ENCODE assay signal across 8 cellular contexts in genomic region chr20:56995635-56996075, GRCh38.
A peak's percentile ranks its signal among the peaks of the same experiment; 100 is the strongest.
DNase-seq lines count a peak whose midpoint lies in the region; ATAC-seq, FAIRE-seq and TF ChIP-seq lines count a peak whose summit lies in the region.

No MANE protein-coding gene starts in this region.

- peaks cover 2 to 17% (median 13%) of the 10 kb centered on the region in 7 donors for H3K9me3 Mint-ChIP-seq in CD14-positive monocyte

- no peak for ATAC-seq in GM19023 (IDR thresholded peaks at IDR 0.05; ENCODE audit: unreplicated experiment)

- H3K4me3 Mint-ChIP-seq in CD14-positive monocyte, result no peak overlapping the region

- H3K27ac Mint-ChIP-seq in CD14-positive monocyte, result no peak overlapping the region

- TF ChIP-seq CTCF in CD14-positive monocyte (IDR thresholded peaks at IDR 0.05), result peak; percentile 19
- peak; percentile 82 for TF ChIP-seq CTCF in WERI-Rb-1 (IDR thresholded peaks at IDR 0.05; ENCODE audit: low read depth, low read length)
- TF ChIP-seq CTCF in kidney (IDR thresholded peaks at IDR 0.05; ENCODE audit: borderline replicate concordance, extremely low read depth, insufficient read depth), result no peak

- peaks cover 2 to 5% (median 2%) of the 10 kb centered on the region in 3 donors for H3K27me3 Mint-ChIP-seq in CD14-positive monocyte (ENCODE audit: low read depth in 3 of 3)

- no peak overlapping the region for H3K9ac ChIP-seq in kidney (ENCODE audit: low read length in 2 of 2)

- peaks cover 92% of the 10 kb centered on the region for H3K27me3 ChIP-seq in WERI-Rb-1 (ENCODE audit: insufficient read depth, low read depth, severe bottlenecking)

- H3K9me3 ChIP-seq in WERI-Rb-1 (ENCODE audit: severe bottlenecking) (peaks cover 9% of the 10 kb centered on the region), kidney (ENCODE audit: control insufficient read depth in 1 of 2, low read length in 2 of 2) (peaks cover 0 to 16% of the 10 kb centered on the region in 2 donors)

- H3K36me3 ChIP-seq in WERI-Rb-1 (no peaks in the 10 kb centered on the region), kidney (ENCODE audit: control insufficient read depth in 1 of 2, insufficient read depth in 2 of 2, low read length in 2 of 2) (no peaks in the 10 kb centered on the region)

- no peak overlapping the region for H3K27ac ChIP-seq in WERI-Rb-1
- no peak overlapping the region for H3K27ac ChIP-seq in kidney (ENCODE audit: low read depth in 2 of 2, low read length in 2 of 2)

- intact Hi-C loops in CD14-positive monocyte (cut with micrococcal nuclease), result no loop called here
- intact Hi-C loops in kidney (cut with DNase I), result no loop called here

- H3K4me3 ChIP-seq in WERI-Rb-1 (ENCODE audit: low read depth, low read length), result no peak overlapping the region
- H3K4me3 ChIP-seq in kidney (ENCODE audit: low read length in 2 of 2), result no peak overlapping the region

- H3K36me3 Mint-ChIP-seq in CD14-positive monocyte, result no peaks in the 10 kb centered on the region

- no peaks in the 10 kb centered on the region for H3K4me1 Mint-ChIP-seq in CD14-positive monocyte

- DNase-seq in CD14-positive monocyte (ENCODE audit: low spot score) (no peak), GM18507 (ENCODE audit: extremely low spot score, insufficient read length, low read depth) (peak; percentile 9), WERI-Rb-1 (peak; percentile 22), kidney tubule cell (ENCODE audit: low spot score) (peak; percentile 24), kidney (no peak), NCI-H446 treated with DMSO at 0.1 percent for 48 hours (lab: John Stamatoyannopoulos, UW) (no peak), AML-193 (lab: John Stamatoyannopoulos, UW) (no peak)

- FAIRE-seq in GM18507 (lab: Jason Lieb, UNC) (no peak), kidney (lab: Jason Lieb, UNC) (no peak)

- no peaks in the 10 kb centered on the region for H3K4me1 ChIP-seq in kidney (ENCODE audit: control insufficient read depth in 1 of 2, insufficient read depth in 1 of 2, low read depth in 1 of 2, low read length in 2 of 2)

Comparison
In these comparisons a context has a peak if more than half of its experiments do, and no peak if none do; other contexts are left out.
1. DNase-seq: peak in GM18507 (single experiment), WERI-Rb-1 (single experiment) and kidney tubule cell (single experiment); none in CD14-positive monocyte (single experiment), kidney (single experiment), NCI-H446 treated with DMSO at 0.1 percent for 48 hours (single experiment) and AML-193 (0 of 2).